ENCODE assay signal across 8 cellular contexts in the genomic region with DNA sequence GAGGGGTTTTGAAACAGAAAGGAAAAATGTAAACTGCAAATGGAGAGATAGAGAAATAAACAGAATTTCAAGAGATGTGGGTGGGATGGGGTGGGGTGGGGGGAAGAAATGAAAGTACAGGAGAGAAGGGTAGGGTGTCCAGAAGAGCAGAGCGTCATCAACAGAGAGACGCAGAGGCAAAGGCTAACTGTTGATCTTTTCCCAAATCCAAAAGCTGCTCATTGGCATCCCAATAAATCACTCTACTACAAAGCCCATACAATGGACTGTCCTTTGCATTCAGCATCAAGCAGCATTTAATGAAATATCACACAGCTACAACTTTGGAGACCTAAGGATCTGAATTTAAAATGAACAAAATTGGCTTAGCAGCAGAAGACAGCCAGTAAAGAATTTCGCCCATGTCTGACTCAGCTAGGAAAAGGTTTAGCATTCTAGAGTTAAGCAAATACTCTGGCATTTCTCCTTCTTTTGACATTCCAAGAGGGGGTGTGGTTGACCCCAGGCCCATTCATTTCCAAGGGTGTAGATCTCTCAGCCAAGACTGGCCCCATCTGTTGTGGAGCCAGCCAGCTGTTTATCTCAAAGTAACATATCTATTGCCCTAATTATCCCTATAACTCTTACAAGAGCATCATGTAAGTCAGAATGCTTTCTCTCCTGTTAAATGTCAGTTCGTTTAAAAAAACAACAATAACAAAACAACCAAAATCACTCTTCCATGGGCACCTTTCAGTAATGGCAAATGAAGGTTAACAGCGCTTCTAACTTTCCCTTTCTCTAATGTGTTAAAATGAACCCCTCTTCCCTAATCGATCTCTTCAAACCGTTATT. TPM values are rescaled to one million over a fixed set of nuclear protein-coding genes. Genes with fewer than 3 reads are reported as not detected.
DNase-seq lines count a peak whose midpoint lies in the region; ATAC-seq, FAIRE-seq and TF ChIP-seq lines count a peak whose summit lies in the region.

No MANE protein-coding gene starts in this region.

- H3K27ac Mint-ChIP-seq in astrocyte (ENCODE audit: unreplicated experiment) = peak overlapping the region; percentile 78

- no peak for TF ChIP-seq EP300 in upper lobe of left lung (IDR thresholded peaks at IDR 0.05)

- no TSS peak for BruUV-seq in HCT116 (replicated peaks; lab: Mats Ljungman, UMichigan)

- no peak for TF ChIP-seq CTCF in HCT116 (IDR thresholded peaks at IDR 0.05 in 2 of 3, conservative IDR thresholded peaks at IDR 0.05 in 1 of 3; ENCODE audit: borderline replicate concordance in 1 of 3, insufficient read depth in 1 of 3, low read depth in 2 of 3, low read length in 2 of 3)
- no peak for TF ChIP-seq CTCF in astrocyte (IDR thresholded peaks at IDR 0.05; ENCODE audit: insufficient read depth, low read depth, low read length)
- TF ChIP-seq CTCF in upper lobe of left lung (IDR thresholded peaks at IDR 0.05) = no peak

- H3K9ac ChIP-seq in HCT116 (ENCODE audit: low read length) (no peak overlapping the region), astrocyte (ENCODE audit: low read length) (peak overlapping the region; percentile 99)

- H3K9me3 ChIP-seq in HCT116 (ENCODE audit: control insufficient read depth in 1 of 2, insufficient read depth in 1 of 2, low read depth in 1 of 2, low read length in 2 of 2) (no peaks in the 10 kb centered on the region), astrocyte (ENCODE audit: insufficient read depth, low read depth, low read length) (no peaks in the 10 kb centered on the region), upper lobe of left lung (no peaks in the 10 kb centered on the region)

- H3K27me3 Mint-ChIP-seq in astrocyte (ENCODE audit: low read depth, unreplicated experiment) = no peaks in the 10 kb centered on the region

- H3K27me3 ChIP-seq in HCT116 (ENCODE audit: insufficient read depth, low read length) (no peaks in the 10 kb centered on the region), astrocyte (ENCODE audit: insufficient read depth, low read length) (no peaks in the 10 kb centered on the region), upper lobe of left lung (no peaks in the 10 kb centered on the region)

- H3K9me3 Mint-ChIP-seq in astrocyte (ENCODE audit: unreplicated experiment) = no peaks in the 10 kb centered on the region

- WGBS in upper lobe of left lung, 2 donors = 19 to 22% methylated on average over 7 of the region's 7 CpGs

- H3K4me1 Mint-ChIP-seq in astrocyte (ENCODE audit: low read depth, unreplicated experiment) = peaks cover 19% of the 10 kb centered on the region

- H3K4me3 ChIP-seq in HCT116 (replicated peaks in 1 of 2; ENCODE audit: low read depth in 1 of 2, low read length in 2 of 2) (no peak overlapping the region; a peak in 2 of 4 replicates), astrocyte (ENCODE audit: insufficient read depth, low read depth, low read length) (peak overlapping the region; percentile 99), upper lobe of left lung (peak overlapping the region; percentile 19 to 73 (median 68))

- TF ChIP-seq RAD21 in HCT116 (IDR thresholded peaks at IDR 0.05; ENCODE audit: low read depth) = no peak

- H3K36me3 ChIP-seq in HCT116 (ENCODE audit: control insufficient read depth in 1 of 2, insufficient read depth in 2 of 2, low read length in 2 of 2) (peaks cover 0 to 13% of the 10 kb centered on the region in 2 experiments; a peak in 3 of 4 replicates), astrocyte (ENCODE audit: insufficient read depth, low read length) (peaks cover 8% of the 10 kb centered on the region), upper lobe of left lung (peaks cover 0 to 16% (median 0%) of the 10 kb centered on the region in 4 donors)

- RAD21 ChIA-PET in HCT116 (lab: Charles Lee; ENCODE audit: low non-redundant PET in 1 of 2, low total read pairs in 2 of 2, uncharacterized antibody in 2 of 2, unreplicated experiment in 2 of 2) = no interaction called here

- in situ Hi-C loops in ACHN (cut with HindIII; ENCODE audit: low pct_ligation_motif_present, low pct_unique_long_range_greater_than_20kb, low sequenced_read_pairs) = no loop called here

- H3K79me2 ChIP-seq in HCT116 (ENCODE audit: insufficient read depth, low read length) = peaks cover 32% of the 10 kb centered on the region
- peaks cover 90% of the 10 kb centered on the region for H3K79me2 ChIP-seq in astrocyte (ENCODE audit: insufficient read depth, low read length)

- no peak for ATAC-seq in HCT116
- ATAC-seq in upper lobe of left lung (ENCODE audit: low FRiP score in 2 of 2) = peak in 1 of 2 donors; percentile 37
- no peak for ATAC-seq in GM19351 (IDR thresholded peaks at IDR 0.05; ENCODE audit: unreplicated experiment)

- FAIRE-seq in astrocyte (lab: Jason Lieb, UNC) = peak; percentile 71

- peaks cover 8% of the 10 kb centered on the region for H3K36me3 Mint-ChIP-seq in astrocyte (ENCODE audit: low read depth, unreplicated experiment)

- peak; percentile 58 for DNase-seq in ACHN
- no peak for DNase-seq in HCT116 (ENCODE audit: low read depth, low spot score)
- DNase-seq in astrocyte (ENCODE audit: low read depth) = peak; percentile 79
- DNase-seq in islet precursor cell = peak; percentile 77
- no peak for DNase-seq in upper lobe of left lung
- DNase-seq in Kasumi-1 (lab: John Stamatoyannopoulos, UW) = no peak
- no peak for DNase-seq in ecto neural progenitor cell (ENCODE audit: low spot score)

- intact Hi-C loops in HCT116 (cut with micrococcal nuclease) = no loop called here

- no peak overlapping the region for H3K4me3 Mint-ChIP-seq in astrocyte (ENCODE audit: unreplicated experiment)

- TF ChIP-seq POLR2A in HCT116 (IDR thresholded peaks at IDR 0.05; ENCODE audit: borderline replicate concordance, extremely low read depth, insufficient read depth, insufficient read length) (no peak), upper lobe of left lung (IDR thresholded peaks at IDR 0.05) (no peak)

- H4K20me1 ChIP-seq in HCT116 (ENCODE audit: insufficient read depth) (no peaks in the 10 kb centered on the region), astrocyte (ENCODE audit: insufficient read depth, low read length) (peaks cover 20% of the 10 kb centered on the region)

- H2AFZ ChIP-seq in HCT116 (ENCODE audit: low read depth, low read length, poor library complexity, severe bottlenecking) = no peak overlapping the region
- peak overlapping the region; percentile 38 for H2AFZ ChIP-seq in astrocyte (ENCODE audit: low read depth, low read length)

- H3K9me2 ChIP-seq in HCT116 (ENCODE audit: insufficient read depth) = no peaks in the 10 kb centered on the region

- POLR2A ChIA-PET in HCT116 (lab: Charles Lee) = interaction anchor here (1.6 kb wide), 1 partner anchor 86 kb away, joined by 8 read pairs; a partner anchor contains a TSS

- H3K4me1 ChIP-seq in HCT116 (ENCODE audit: control insufficient read depth in 1 of 2, insufficient read depth in 2 of 2, low read length in 2 of 2) (peaks cover 11 to 27% of the 10 kb centered on the region in 2 experiments), astrocyte (ENCODE audit: insufficient read depth, low read length) (peaks cover 27% of the 10 kb centered on the region), upper lobe of left lung (peaks cover 22 to 38% (median 34%) of the 10 kb centered on the region in 4 donors)

- H3K27ac ChIP-seq in HCT116 (ENCODE audit: low read depth, low read length) = no peak overlapping the region
- H3K27ac ChIP-seq in astrocyte (ENCODE audit: low read depth, low read length) = peak overlapping the region; percentile 75
- H3K27ac ChIP-seq in upper lobe of left lung = peak overlapping the region; percentile 95 to 98 (median 98)

- CTCF ChIA-PET in HCT116 (lab: Charles Lee) = no interaction called here

- H3K4me2 ChIP-seq in HCT116 (ENCODE audit: low read length) = peak overlapping the region; percentile 87
- H3K4me2 ChIP-seq in astrocyte (ENCODE audit: low read length) = peak overlapping the region; percentile 95

TF ChIP-seq in HCT116, 20 proteins besides CTCF, POLR2A, EP300 and RAD21:
- TF ChIP-seq EZH2 (IDR thresholded peaks at IDR 0.05) (no peak), CEBPB (IDR thresholded peaks at IDR 0.05; ENCODE audit: low read depth) (no peak), ZNF274 (IDR thresholded peaks at IDR 0.05; ENCODE audit: low read depth, low read length) (no peak), SIN3A (IDR thresholded peaks at IDR 0.05; ENCODE audit: low read depth) (no peak), ELF1 (IDR thresholded peaks at IDR 0.05; ENCODE audit: borderline replicate concordance, low read depth) (no peak)
- TF ChIP-seq, protein P1, sequence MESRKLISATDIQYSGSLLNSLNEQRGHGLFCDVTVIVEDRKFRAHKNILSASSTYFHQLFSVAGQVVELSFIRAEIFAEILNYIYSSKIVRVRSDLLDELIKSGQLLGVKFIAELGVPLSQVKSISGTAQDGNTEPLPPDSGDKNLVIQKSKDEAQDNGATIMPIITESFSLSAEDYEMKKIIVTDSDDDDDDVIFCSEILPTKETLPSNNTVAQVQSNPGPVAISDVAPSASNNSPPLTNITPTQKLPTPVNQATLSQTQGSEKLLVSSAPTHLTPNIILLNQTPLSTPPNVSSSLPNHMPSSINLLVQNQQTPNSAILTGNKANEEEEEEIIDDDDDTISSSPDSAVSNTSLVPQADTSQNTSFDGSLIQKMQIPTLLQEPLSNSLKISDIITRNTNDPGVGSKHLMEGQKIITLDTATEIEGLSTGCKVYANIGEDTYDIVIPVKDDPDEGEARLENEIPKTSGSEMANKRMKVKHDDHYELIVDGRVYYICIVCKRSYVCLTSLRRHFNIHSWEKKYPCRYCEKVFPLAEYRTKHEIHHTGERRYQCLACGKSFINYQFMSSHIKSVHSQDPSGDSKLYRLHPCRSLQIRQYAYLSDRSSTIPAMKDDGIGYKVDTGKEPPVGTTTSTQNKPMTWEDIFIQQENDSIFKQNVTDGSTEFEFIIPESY (IDR thresholded peaks at IDR 0.05; ENCODE audit: extremely low read depth, insufficient replicate concordance, low read length) = no peak
- TF ChIP-seq, protein P2, sequence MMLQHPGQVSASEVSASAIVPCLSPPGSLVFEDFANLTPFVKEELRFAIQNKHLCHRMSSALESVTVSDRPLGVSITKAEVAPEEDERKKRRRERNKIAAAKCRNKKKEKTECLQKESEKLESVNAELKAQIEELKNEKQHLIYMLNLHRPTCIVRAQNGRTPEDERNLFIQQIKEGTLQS (IDR thresholded peaks at IDR 0.05) = no peak

RNA-seq across cellular contexts. Expression of a gene that starts 1.4 kb away (rescaled TPM):
- total RNA-seq in HCT116 (2021; ENCODE audit: unreplicated experiment) (5.7 TPM), astrocyte (35.5 and 40.0 TPM in 2 replicates), upper lobe of left lung (10 to 100 TPM in 3 of 6 donors, 1 to 10 TPM in 3; 2.7 to 19.3 (median 9.6) TPM)
- polyA plus RNA-seq in HCT116 (2012) = 1.4 and 2.8 TPM in 2 replicates

Comparison
In these comparisons a context has a peak if more than half of its experiments do, and no peak if none do; other contexts are left out.
1. DNase-seq: peak in ACHN (single experiment), astrocyte (single experiment) and islet precursor cell (single experiment); none in HCT116 (single experiment), upper lobe of left lung (0 of 2), Kasumi-1 (0 of 2) and ecto neural progenitor cell (single experiment).
2. H3K4me3 ChIP-seq: peak in astrocyte (single experiment) and upper lobe of left lung (4 of 4); none in HCT116 (0 of 2).